ENCODE assay signal across 10 cellular contexts in the genomic region with DNA sequence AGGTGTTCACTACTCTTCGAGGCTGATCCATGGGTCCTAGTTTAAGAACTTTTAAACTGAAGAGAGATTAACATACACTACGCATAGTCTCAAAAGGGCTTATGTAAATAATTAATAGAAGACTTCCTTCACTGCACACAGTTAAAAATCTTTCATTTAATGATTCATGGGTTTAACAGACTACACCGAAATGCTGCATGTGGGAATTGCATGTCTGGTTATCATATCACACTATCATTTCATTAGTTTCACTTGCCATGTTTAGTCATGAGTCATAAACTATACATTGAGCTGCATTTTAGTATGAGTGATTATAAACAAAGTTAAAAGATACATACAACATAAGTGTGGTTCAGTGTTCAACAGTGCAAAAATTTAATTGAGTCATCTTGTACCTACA. TPM values are rescaled to one million over a fixed set of nuclear protein-coding genes. Genes with fewer than 3 reads are reported as not detected.
A peak's percentile ranks its signal among the peaks of the same experiment; 100 is the strongest.
DNase-seq lines count a peak whose midpoint lies in the region; ATAC-seq and TF ChIP-seq lines count a peak whose summit lies in the region.
"Had no signal": no experiment of that assay in that cellular context is flagged by ENCODE, and none has a peak within 500 bp of the region (broad histone marks: within the 10 kb centered on the region; RNA-seq: fewer than 3 reads in every experiment).

No MANE protein-coding gene starts in this region.

- CTCF ChIA-PET in Calu3 (lab: Charles Lee) = interaction anchor here (0.5 to 1.1 kb wide), 2 partner anchors 35 to 786 kb away, joined by 3 to 4 read pairs; no protein-coding TSS in a partner anchor

- intact Hi-C loops in Calu3 (cut with micrococcal nuclease; ENCODE audit: unreplicated experiment) (no loop called here), upper lobe of right lung (cut with DNase I) (no loop called here), stomach (cut with DNase I; ENCODE audit: low total_unique reads) (no loop called here), spleen (cut with DNase I; ENCODE audit: low total_unique reads) (no loop called here)

- WGBS in stomach, 5 donors = 46 to 57% (median 54%) methylated on average over 3 of the region's 3 CpGs
- 76 to 84% (median 82%) methylated on average over 3 of the region's 3 CpGs for WGBS in spleen, 5 donors

- H3K27ac Mint-ChIP-seq in Calu3 (ENCODE audit: unreplicated experiment) = peak overlapping the region; percentile 82
- peak overlapping the region; percentile 72 for H3K27ac Mint-ChIP-seq in activated naive CD8-positive, alpha-beta T cell treated with anti-CD3 and anti-CD28 coated beads, Interleukin-2, amount 50 U/mL, for 24 hours

- H3K27ac ChIP-seq in upper lobe of right lung (no peak overlapping the region), stomach (no peak overlapping the region), spleen (no peak overlapping the region)

- H3K4me3 Mint-ChIP-seq in Calu3 (ENCODE audit: low read depth, unreplicated experiment) = peak overlapping the region; percentile 44
- peak overlapping the region; percentile 15 for H3K4me3 Mint-ChIP-seq in activated naive CD8-positive, alpha-beta T cell treated with anti-CD3 and anti-CD28 coated beads, Interleukin-2, amount 50 U/mL, for 24 hours

- ATAC-seq in GM19372 (IDR thresholded peaks at IDR 0.05; ENCODE audit: low read depth, unreplicated experiment) (peak; percentile 91), HG03064 (IDR thresholded peaks at IDR 0.05; ENCODE audit: low read depth, unreplicated experiment) (peak; percentile 90), upper lobe of right lung (no peak)
- peak; percentile 87 for ATAC-seq in activated naive CD8-positive, alpha-beta T cell treated with anti-CD3 and anti-CD28 coated beads, Interleukin-2, amount 50 U/mL, for 24 hours

- peaks cover 32% of the 10 kb centered on the region for H3K4me1 Mint-ChIP-seq in Calu3 (ENCODE audit: low read depth, unreplicated experiment)
- peaks cover 53% of the 10 kb centered on the region for H3K4me1 Mint-ChIP-seq in activated naive CD8-positive, alpha-beta T cell treated with anti-CD3 and anti-CD28 coated beads, Interleukin-2, amount 50 U/mL, for 24 hours

- H3K4me1 ChIP-seq in upper lobe of right lung (no peaks in the 10 kb centered on the region), stomach (peaks cover 0 to 24% (median 0%) of the 10 kb centered on the region in 4 donors), spleen (peaks cover 0 to 10% (median 0%) of the 10 kb centered on the region in 6 donors)

- H3K36me3 ChIP-seq in upper lobe of right lung (peaks cover 59% of the 10 kb centered on the region), stomach (peaks cover 0 to 35% (median 17%) of the 10 kb centered on the region in 4 donors), spleen (peaks cover 0 to 94% (median 28%) of the 10 kb centered on the region in 6 donors)

- no peak for DNase-seq in Calu3
- DNase-seq in activated naive CD8-positive, alpha-beta T cell treated with anti-CD3 and anti-CD28 coated beads, Interleukin-2, amount 50 U/mL, for 24 hours = no peak
- no peak for DNase-seq in upper lobe of right lung
- DNase-seq in stomach = no peak
- DNase-seq in spleen = no peak
- DNase-seq in NCI-H69 (lab: John Stamatoyannopoulos, UW) = no peak
- DNase-seq: activated CD8-positive, alpha-beta memory T cell treated with anti-CD3 and anti-CD28 coated beads for 24 hours; DMS 273 treated with DMSO at 0.1 percent for 48 hours had no signal

- TF ChIP-seq EP300 in stomach (IDR thresholded peaks at IDR 0.05) = no peak

- H3K4me3 ChIP-seq in upper lobe of right lung = no peak overlapping the region
- H3K4me3 ChIP-seq in stomach = no peak overlapping the region
- H3K4me3 ChIP-seq in spleen = no peak overlapping the region

- H3K27me3 ChIP-seq in upper lobe of right lung (no peaks in the 10 kb centered on the region), stomach (no peaks in the 10 kb centered on the region), spleen (replicated peaks in 1 of 7) (no peaks in the 10 kb centered on the region)

- BruUV-seq in Calu3 (replicated peaks; lab: Mats Ljungman, UMichigan) = no TSS peak

- TF ChIP-seq CTCF in Calu3 (IDR thresholded peaks at IDR 0.05; ENCODE audit: unreplicated experiment) (no peak), upper lobe of right lung (IDR thresholded peaks at IDR 0.05) (no peak), stomach (IDR thresholded peaks at IDR 0.05) (no peak), spleen (IDR thresholded peaks at IDR 0.05 in 8 of 11, conservative IDR thresholded peaks at IDR 0.05 in 3 of 11) (no peak)

- no peak for TF ChIP-seq POLR2A in stomach (IDR thresholded peaks at IDR 0.05)
- TF ChIP-seq POLR2A in spleen (IDR thresholded peaks at IDR 0.05) = no peak

- H3K9me3 ChIP-seq in upper lobe of right lung = no peaks in the 10 kb centered on the region
- H3K9me3 ChIP-seq in stomach = no peaks in the 10 kb centered on the region
- H3K9me3 ChIP-seq in spleen = no peaks in the 10 kb centered on the region

- no peaks in the 10 kb centered on the region for H3K27me3 Mint-ChIP-seq in Calu3 (ENCODE audit: unreplicated experiment)
- no peaks in the 10 kb centered on the region for H3K27me3 Mint-ChIP-seq in activated naive CD8-positive, alpha-beta T cell treated with anti-CD3 and anti-CD28 coated beads, Interleukin-2, amount 50 U/mL, for 24 hours

- H3K36me3 Mint-ChIP-seq in Calu3 (ENCODE audit: insufficient read depth, unreplicated experiment) = peaks cover 28% of the 10 kb centered on the region
- H3K36me3 Mint-ChIP-seq in activated naive CD8-positive, alpha-beta T cell treated with anti-CD3 and anti-CD28 coated beads, Interleukin-2, amount 50 U/mL, for 24 hours (ENCODE audit: low read depth) = peaks cover 64% of the 10 kb centered on the region

- no peaks in the 10 kb centered on the region for H3K9me3 Mint-ChIP-seq in Calu3 (ENCODE audit: low read depth, unreplicated experiment)
- no peaks in the 10 kb centered on the region for H3K9me3 Mint-ChIP-seq in activated naive CD8-positive, alpha-beta T cell treated with anti-CD3 and anti-CD28 coated beads, Interleukin-2, amount 50 U/mL, for 24 hours

RNA-seq across cellular contexts. Expression of gene GLS, which starts 31.2 kb away (rescaled TPM):
- total RNA-seq in Calu3 (2022) (110 and 115 TPM in 2 replicates), upper lobe of right lung (209 TPM), stomach (100 to 1,000 TPM; 106 to 353 (median 140) TPM), spleen (100 to 1,000 TPM; 141 to 254 (median 211) TPM)
- polyA plus RNA-seq in stomach (10 to 100 TPM in 2 of 3 donors, 1 to 10 TPM in 1; 9.6 to 13.2 (median 10.8) TPM), spleen (10 to 100 TPM; 42.3 to 55.9 (median 43.6) TPM)
